Comparison of ENCODE assay signal across 9 cellular contexts in the genomic region with DNA sequence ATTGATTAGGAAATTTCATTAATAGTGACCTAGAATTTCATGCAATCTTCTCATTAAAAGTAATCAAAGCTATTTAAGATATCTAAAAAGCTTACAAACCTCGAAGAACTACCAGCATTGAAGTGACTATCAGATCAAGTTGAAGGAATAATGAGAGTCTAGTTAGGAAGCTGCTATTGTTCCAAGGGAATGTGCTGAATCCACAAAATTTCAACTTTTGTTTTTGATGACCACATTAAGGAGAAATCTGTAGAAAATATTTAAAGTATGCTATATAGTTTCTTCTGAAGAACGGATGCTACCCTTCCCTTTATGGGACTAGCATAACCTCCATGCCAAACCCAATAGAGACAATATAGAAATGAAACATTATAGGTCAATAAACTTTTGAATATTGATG. TPM values are rescaled to one million over a fixed set of nuclear protein-coding genes. Genes with fewer than 3 reads are reported as not detected.
"Had no signal": no experiment of that assay in that cellular context is flagged by ENCODE, and none has a peak within 500 bp of the region (broad histone marks: within the 10 kb centered on the region; RNA-seq: fewer than 3 reads in every experiment).

No MANE protein-coding gene starts in this region.

- ATAC-seq: GM12878 had no signal

- H3K4me3 ChIP-seq: GM12878 had no signal

- FAIRE-seq: G401.6, GM12878, GM12891, GM12892, GM18507, GM19239 had no signal

- DNase-seq: GDM1, GF-D8 had no signal

RNA-seq across cellular contexts. Expression of a gene that starts 2.5 kb away (rescaled TPM):
- total RNA-seq: G401, GM12878 had no signal
- polyA plus RNA-seq: GM12878 had no signal

RNA-seq across cellular contexts. Expression of a gene that starts 30.9 kb away (rescaled TPM):
- total RNA-seq: G401, GM12878 had no signal

RNA-seq across cellular contexts. Expression of a gene that starts 55.4 kb away (rescaled TPM):
- total RNA-seq: G401 had no signal
